Comparison of ENCODE assay signal across 8 cellular contexts in the genomic region with DNA sequence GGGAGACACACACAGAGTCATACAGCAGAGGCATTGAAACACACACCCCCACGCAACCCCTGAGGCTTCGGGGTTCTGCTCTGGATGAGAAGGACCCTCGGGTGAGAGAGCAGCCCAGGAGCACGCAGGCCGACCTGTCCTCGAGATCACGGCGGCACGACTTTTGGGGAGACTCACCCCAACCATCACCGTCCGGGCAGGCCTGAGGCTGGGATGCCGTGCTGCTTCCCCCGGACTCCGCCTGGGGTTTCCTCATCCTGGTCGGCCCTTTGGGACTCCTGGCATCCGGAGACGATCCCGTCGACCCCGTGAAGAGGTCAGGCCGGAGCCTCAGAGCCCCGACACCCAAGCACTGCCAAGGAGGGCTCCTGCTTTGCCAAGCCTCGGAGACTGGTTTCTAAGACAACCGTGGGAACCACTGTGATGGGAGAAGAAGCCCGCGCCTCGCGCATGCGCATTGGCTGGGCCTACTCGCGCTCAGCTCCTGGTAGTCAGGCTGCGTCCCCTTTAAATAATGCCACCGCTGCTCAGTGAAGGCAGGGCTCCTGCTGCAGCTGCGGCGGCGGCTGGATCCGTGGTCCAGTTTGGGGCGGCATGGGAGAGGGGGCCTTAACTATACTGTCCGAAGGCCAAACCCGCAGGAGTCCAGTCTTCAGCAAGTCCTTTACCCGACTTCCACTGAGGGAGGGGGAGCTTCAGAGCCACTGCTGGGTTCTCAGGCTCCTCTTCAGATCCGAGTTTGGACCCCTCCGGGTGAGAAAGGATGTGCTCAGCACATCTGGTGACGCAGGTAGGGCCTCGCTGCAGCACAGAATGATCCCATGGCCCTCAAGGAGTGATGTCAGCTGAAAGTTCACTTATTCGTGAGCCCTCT.
DNase-seq lines count a peak whose midpoint lies in the region; ATAC-seq and TF ChIP-seq lines count a peak whose summit lies in the region.

No MANE protein-coding gene starts in this region.

- peaks cover 2% of the 10 kb centered on the region for H3K36me3 Mint-ChIP-seq in IgD-negative memory B cell

- no peaks in the 10 kb centered on the region for H3K9me3 Mint-ChIP-seq in IgD-negative memory B cell

- intact Hi-C loops in colonic mucosa (cut with DNase I), result no loop called here

- peaks cover 35% of the 10 kb centered on the region for H3K27me3 Mint-ChIP-seq in IgD-negative memory B cell

- H3K4me3 Mint-ChIP-seq in IgD-negative memory B cell, result peak overlapping the region in 3 of 4 donors; percentile 8 to 82 (median 80)

- no peaks in the 10 kb centered on the region for H3K4me1 ChIP-seq in colonic mucosa

- H3K4me1 Mint-ChIP-seq in IgD-negative memory B cell, result peaks cover 6 to 21% (median 9%) of the 10 kb centered on the region in 3 donors

- H3K27ac ChIP-seq in colonic mucosa, result no peak overlapping the region

- no peaks in the 10 kb centered on the region for H3K9me3 ChIP-seq in colonic mucosa

- H3K36me3 ChIP-seq in colonic mucosa, result no peaks in the 10 kb centered on the region

- peak; percentile 62 for DNase-seq in activated CD4-positive, alpha-beta T cell treated with anti-CD3 and anti-CD28 coated beads for 1 hour
- DNase-seq in colonic mucosa (peak; percentile 65), left kidney (ENCODE audit: low read depth, low spot score) (peak; percentile 92), HCEC 1CT (no peak)
- DNase-seq in stimulated activated CD4-positive, alpha-beta T cell treated with anti-CD3 and anti-CD28 coated beads, Interleukin-1b, Interleukin-23, amount 100 ng/mL, for 48 hours, result peak; percentile 81

- no peak overlapping the region for H3K9ac ChIP-seq in colonic mucosa (ENCODE audit: low read depth in 2 of 2, low read length in 2 of 2)

- H3K4me3 ChIP-seq in colonic mucosa, result peak overlapping the region; percentile 37

- no peak overlapping the region for H3K27ac Mint-ChIP-seq in IgD-negative memory B cell

- peaks cover 7% of the 10 kb centered on the region for H3K27me3 ChIP-seq in colonic mucosa

- TF ChIP-seq CTCF in colonic mucosa (IDR thresholded peaks at IDR 0.05), result no peak

- ATAC-seq in GM18907 (IDR thresholded peaks at IDR 0.05; ENCODE audit: unreplicated experiment) (peak; percentile 90), GM19035 (IDR thresholded peaks at IDR 0.05; ENCODE audit: unreplicated experiment) (no peak)
